Comparison of ENCODE assay signal across 28 cellular contexts in genomic region chr13:23616228-23616627, GRCh38. TPM values are rescaled to one million over a fixed set of nuclear protein-coding genes. Genes with fewer than 3 reads are reported as not detected.
"Had no signal": no experiment of that assay in that cellular context is flagged by ENCODE, and none has a peak within 500 bp of the region (broad histone marks: within the 10 kb centered on the region; RNA-seq: fewer than 3 reads in every experiment).

No MANE protein-coding gene starts in this region.

- H3K27ac ChIP-seq: ascending aorta, cardiac muscle cell, Peyer's patch had no signal

- H3K4me3 ChIP-seq: ascending aorta, cardiac muscle cell, Peyer's patch had no signal

- DNase-seq: activated CD4-positive, alpha-beta T cell treated with anti-CD3 and anti-CD28 coated beads for 1 hour; activated CD4-positive, alpha-beta T cell treated with anti-CD3 and anti-CD28 coated beads, Interleukin-2, amount 10 ng/mL, durations not matched to agents 24 days and 14 days; activated CD4-positive, alpha-beta T cell treated with anti-CD3 and anti-CD28 coated beads, Interleukin-2, amount 50 U/mL, for 48 hours; activated CD8-positive, alpha-beta memory T cell treated with anti-CD3 and anti-CD28 coated beads, Interleukin-2, amount 10 ng/mL, durations not matched to agents 7 days and 5 days; activated effector memory CD4-positive, alpha-beta T cell treated with anti-CD3 and anti-CD28 coated beads, Interleukin-2, amount 50 U/mL, for 16 hours; activated naive CD4-positive, alpha-beta T cell treated with Interleukin-2 at 50 U/mL for 16 hours; activated naive CD8-positive, alpha-beta T cell treated with anti-CD3 and anti-CD28 coated beads, Interleukin-2, amount 50 U/mL, for 24 hours; activated T-cell treated with anti-CD3 and anti-CD28 coated beads, Interleukin-2, amount 50 U/mL, for 4 hours; amniotic stem cell; brain microvascular endothelial cell; Karpas-422; MM.1S; NCI-H1105; NCI-H1436 treated with DMSO at 0.1 percent for 48 hours; NCI-H187; NCI-H2081; NCI-H510A treated with DMSO at 0.1 percent for 48 hours; NCI-H69; NK-92 treated with Interleukin-12 subunit alpha and Interleukin-12 subunit beta, amount 100 ng/mL, for 24 hours; OCI-M1; Peyer's patch; SHP77; T-helper 17 cell; T-helper 9 cell had no signal

- H3K4me1 ChIP-seq: ascending aorta had no signal

- ATAC-seq: activated CD8-positive, alpha-beta memory T cell treated with anti-CD3 and anti-CD28 coated beads, Interleukin-2, amount 10 ng/mL, durations not matched to agents 7 days and 5 days; activated naive CD4-positive, alpha-beta T cell treated with anti-CD3 and anti-CD28 coated beads, Interleukin-2, amount 50 U/mL, for 72 hours; activated naive CD8-positive, alpha-beta T cell treated with anti-CD3 and anti-CD28 coated beads, Interleukin-2, amount 50 U/mL, for 24 hours; activated T-cell treated with anti-CD3 and anti-CD28 coated beads, Interleukin-2, amount 50 U/mL, for 4 hours; T-helper 17 cell; WTC11 had no signal

- H3K9me3 ChIP-seq: ascending aorta, Peyer's patch had no signal

- H3K36me3 ChIP-seq: ascending aorta, brain microvascular endothelial cell, Peyer's patch had no signal

- H3K27me3 ChIP-seq: ascending aorta, brain microvascular endothelial cell, cardiac muscle cell, Peyer's patch had no signal

RNA-seq across cellular contexts. Expression of gene TNFRSF19, which starts 46.0 kb away (rescaled TPM):
- total RNA-seq: activated CD4-positive, alpha-beta T cell treated with anti-CD3 and anti-CD28 coated beads, Interleukin-2, amount 10 ng/mL, durations not matched to agents 24 days and 14 days; activated naive CD4-positive, alpha-beta T cell treated with anti-CD3 and anti-CD28 coated beads, Interleukin-2, amount 50 U/mL, for 72 hours had no signal
